16 cellular contexts compared by ENCODE assay signal in the genomic region with DNA sequence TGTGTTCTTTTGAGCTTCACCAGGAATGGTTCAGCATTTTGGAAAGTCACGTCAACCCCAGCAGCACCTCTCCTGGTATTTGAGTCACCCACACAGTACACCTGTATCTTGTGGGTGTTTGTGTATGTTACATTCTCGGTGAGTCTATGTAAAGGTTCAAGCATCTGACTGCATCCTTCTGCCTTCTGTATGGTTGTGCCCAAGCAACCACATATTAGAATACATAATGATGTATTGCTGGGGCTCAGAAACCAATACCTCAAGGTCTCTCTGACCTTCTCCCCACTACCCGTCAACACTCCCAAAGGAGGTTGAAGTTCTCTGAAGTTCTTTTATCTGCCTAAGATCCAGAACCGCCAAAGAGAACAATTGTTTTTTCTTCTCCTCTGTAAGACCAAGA. TPM values are rescaled to one million over a fixed set of nuclear protein-coding genes. Genes with fewer than 3 reads are reported as not detected.
A peak's percentile ranks its signal among the peaks of the same experiment; 100 is the strongest.
DNase-seq lines count a peak whose midpoint lies in the region; ATAC-seq, FAIRE-seq and TF ChIP-seq lines count a peak whose summit lies in the region.
"Had no signal": no experiment of that assay in that cellular context is flagged by ENCODE, and none has a peak within 500 bp of the region (broad histone marks: within the 10 kb centered on the region; RNA-seq: fewer than 3 reads in every experiment).

No MANE protein-coding gene starts in this region.

- no peaks in the 10 kb centered on the region for H3K27me3 ChIP-seq in thyroid gland

- no peak for DNase-seq in activated naive CD8-positive, alpha-beta T cell treated with anti-CD3 and anti-CD28 coated beads, Interleukin-2, amount 10 ng/mL, durations not matched to agents 7 days and 5 days
- DNase-seq in activated naive CD8-positive, alpha-beta T cell treated with anti-CD3 and anti-CD28 coated beads for 36 hours = no peak
- DNase-seq in HTR-8/SVneo (ENCODE audit: insufficient read length, low spot score) (no peak), urothelium cell line (ENCODE audit: low spot score) (no peak), thyroid gland (no peak), cerebellar nuclear complex (lab: John Stamatoyannopoulos, UW) (no peak)
- peak; percentile 32 for DNase-seq in activated CD8-positive, alpha-beta T cell treated with anti-CD3 and anti-CD28 coated beads, Interleukin-2, amount 10 ng/mL, durations not matched to agents 7 days and 5 days
- DNase-seq: Calu3, DMS 273 treated with DMSO at 0.1 percent for 48 hours had no signal

- H3K9me3 ChIP-seq in thyroid gland = no peaks in the 10 kb centered on the region

- H3K9me3 Mint-ChIP-seq in activated naive CD8-positive, alpha-beta T cell treated with anti-CD3 and anti-CD28 coated beads, Interleukin-2, amount 10 ng/mL, durations not matched to agents 7 days and 5 days = peaks cover 10% of the 10 kb centered on the region
- H3K9me3 Mint-ChIP-seq in activated naive CD8-positive, alpha-beta T cell treated with anti-CD3 and anti-CD28 coated beads for 36 hours = peaks cover 13% of the 10 kb centered on the region
- H3K9me3 Mint-ChIP-seq in activated CD8-positive, alpha-beta T cell treated with anti-CD3 and anti-CD28 coated beads, Interleukin-2, amount 10 ng/mL, durations not matched to agents 7 days and 5 days (ENCODE audit: insufficient read depth) = peaks cover 19% of the 10 kb centered on the region

- no peaks in the 10 kb centered on the region for H3K4me1 ChIP-seq in thyroid gland
- H3K4me1 ChIP-seq: A549, HAP-1 had no signal

- no peak overlapping the region for H3K27ac ChIP-seq in thyroid gland
- H3K27ac ChIP-seq: A549 had no signal

- H3K36me3 ChIP-seq in thyroid gland = no peaks in the 10 kb centered on the region
- H3K36me3 ChIP-seq: HAP-1 had no signal

- no peak overlapping the region for H3K4me3 Mint-ChIP-seq in activated naive CD8-positive, alpha-beta T cell treated with anti-CD3 and anti-CD28 coated beads, Interleukin-2, amount 10 ng/mL, durations not matched to agents 7 days and 5 days
- H3K4me3 Mint-ChIP-seq in activated naive CD8-positive, alpha-beta T cell treated with anti-CD3 and anti-CD28 coated beads for 36 hours = no peak overlapping the region
- no peak overlapping the region for H3K4me3 Mint-ChIP-seq in activated CD8-positive, alpha-beta T cell treated with anti-CD3 and anti-CD28 coated beads, Interleukin-2, amount 10 ng/mL, durations not matched to agents 7 days and 5 days
- H3K4me3 Mint-ChIP-seq: CD14-positive monocyte had no signal

- POLR2A ChIA-PET in activated naive CD8-positive, alpha-beta T cell treated with anti-CD3 and anti-CD28 coated beads, Interleukin-2, amount 10 ng/mL, durations not matched to agents 7 days and 5 days (lab: Charles Lee) = no interaction called here
- POLR2A ChIA-PET in activated CD8-positive, alpha-beta T cell treated with anti-CD3 and anti-CD28 coated beads, Interleukin-2, amount 10 ng/mL, durations not matched to agents 7 days and 5 days (lab: Charles Lee) = no interaction called here

- H3K36me3 Mint-ChIP-seq in activated naive CD8-positive, alpha-beta T cell treated with anti-CD3 and anti-CD28 coated beads, Interleukin-2, amount 10 ng/mL, durations not matched to agents 7 days and 5 days = peaks cover 8% of the 10 kb centered on the region
- H3K36me3 Mint-ChIP-seq in activated naive CD8-positive, alpha-beta T cell treated with anti-CD3 and anti-CD28 coated beads for 36 hours = peaks cover 8% of the 10 kb centered on the region
- H3K36me3 Mint-ChIP-seq in activated CD8-positive, alpha-beta T cell treated with anti-CD3 and anti-CD28 coated beads, Interleukin-2, amount 10 ng/mL, durations not matched to agents 7 days and 5 days (ENCODE audit: low read depth) = peaks cover 13% of the 10 kb centered on the region

- no peak for TF ChIP-seq POLR2A in thyroid gland (IDR thresholded peaks at IDR 0.05)

- no peaks in the 10 kb centered on the region for H3K27me3 Mint-ChIP-seq in activated naive CD8-positive, alpha-beta T cell treated with anti-CD3 and anti-CD28 coated beads, Interleukin-2, amount 10 ng/mL, durations not matched to agents 7 days and 5 days
- H3K27me3 Mint-ChIP-seq in activated naive CD8-positive, alpha-beta T cell treated with anti-CD3 and anti-CD28 coated beads for 36 hours = no peaks in the 10 kb centered on the region
- peaks cover 6% of the 10 kb centered on the region for H3K27me3 Mint-ChIP-seq in activated CD8-positive, alpha-beta T cell treated with anti-CD3 and anti-CD28 coated beads, Interleukin-2, amount 10 ng/mL, durations not matched to agents 7 days and 5 days (ENCODE audit: low read depth)

- TF ChIP-seq CTCF in thyroid gland (IDR thresholded peaks at IDR 0.05) = no peak

- WGBS in thyroid gland, 2 donors = 92 to 95% methylated on average over 4 of the region's 4 CpGs

- peak; percentile 97 for FAIRE-seq in HTR-8/SVneo (lab: Jason Lieb, UNC)
- peak; percentile 95 for FAIRE-seq in urothelium cell line (lab: Jason Lieb, UNC)
- FAIRE-seq: A549, GM12878, H1, K562 had no signal

- H3K27ac Mint-ChIP-seq in activated naive CD8-positive, alpha-beta T cell treated with anti-CD3 and anti-CD28 coated beads, Interleukin-2, amount 10 ng/mL, durations not matched to agents 7 days and 5 days = no peak overlapping the region
- H3K27ac Mint-ChIP-seq in activated naive CD8-positive, alpha-beta T cell treated with anti-CD3 and anti-CD28 coated beads for 36 hours = no peak overlapping the region
- peak overlapping the region; percentile 41 for H3K27ac Mint-ChIP-seq in activated CD8-positive, alpha-beta T cell treated with anti-CD3 and anti-CD28 coated beads, Interleukin-2, amount 10 ng/mL, durations not matched to agents 7 days and 5 days
- H3K27ac Mint-ChIP-seq: CD14-positive monocyte had no signal

- no peak overlapping the region for H3K4me3 ChIP-seq in thyroid gland (replicated peaks in 1 of 3)
- H3K4me3 ChIP-seq: A549, GM12878, HAP-1, K562 had no signal

- intact Hi-C loops in thyroid gland (cut with DNase I) = no loop called here

- peaks cover 13% of the 10 kb centered on the region for H3K4me1 Mint-ChIP-seq in activated naive CD8-positive, alpha-beta T cell treated with anti-CD3 and anti-CD28 coated beads, Interleukin-2, amount 10 ng/mL, durations not matched to agents 7 days and 5 days
- H3K4me1 Mint-ChIP-seq in activated naive CD8-positive, alpha-beta T cell treated with anti-CD3 and anti-CD28 coated beads for 36 hours = peaks cover 9% of the 10 kb centered on the region
- H3K4me1 Mint-ChIP-seq in activated CD8-positive, alpha-beta T cell treated with anti-CD3 and anti-CD28 coated beads, Interleukin-2, amount 10 ng/mL, durations not matched to agents 7 days and 5 days (ENCODE audit: low read depth) = peaks cover 21% of the 10 kb centered on the region

- ATAC-seq in activated naive CD8-positive, alpha-beta T cell treated with anti-CD3 and anti-CD28 coated beads, Interleukin-2, amount 10 ng/mL, durations not matched to agents 7 days and 5 days (ENCODE audit: low read depth) = peak; percentile 71
- peak; percentile 60 for ATAC-seq in activated CD8-positive, alpha-beta T cell treated with anti-CD3 and anti-CD28 coated beads, Interleukin-2, amount 10 ng/mL, durations not matched to agents 7 days and 5 days
- no peak for ATAC-seq in HG02623 (IDR thresholded peaks at IDR 0.05; ENCODE audit: unreplicated experiment)
- ATAC-seq: A549, GM12878, K562 had no signal

- CTCF ChIA-PET in activated CD8-positive, alpha-beta T cell treated with anti-CD3 and anti-CD28 coated beads, Interleukin-2, amount 10 ng/mL, durations not matched to agents 7 days and 5 days (lab: Charles Lee) = no interaction called here

RNA-seq across cellular contexts. Expression of gene TMEM229B, which starts 9.2 kb away (rescaled TPM):
- 10 to 100 TPM; 20.0 to 20.9 TPM for total RNA-seq in activated naive CD8-positive, alpha-beta T cell treated with anti-CD3 and anti-CD28 coated beads, Interleukin-2, amount 10 ng/mL, durations not matched to agents 7 days and 5 days
- 1 to 10 TPM; 3.1 to 3.5 TPM for total RNA-seq in activated naive CD8-positive, alpha-beta T cell treated with anti-CD3 and anti-CD28 coated beads for 36 hours
- 1 to 10 TPM; 9.9 to 10.0 TPM for total RNA-seq in activated CD8-positive, alpha-beta T cell treated with anti-CD3 and anti-CD28 coated beads, Interleukin-2, amount 10 ng/mL, durations not matched to agents 7 days and 5 days
- 10 to 100 TPM; 27.3 to 63.5 (median 35.0) TPM for total RNA-seq in thyroid gland
- total RNA-seq: K562 had no signal

RNA-seq across cellular contexts. Expression of gene PLEKHH1, which starts 35.4 kb away (rescaled TPM):
- total RNA-seq in activated naive CD8-positive, alpha-beta T cell treated with anti-CD3 and anti-CD28 coated beads, Interleukin-2, amount 10 ng/mL, durations not matched to agents 7 days and 5 days = 1 to 10 TPM in 1 of 2 experiments, under 1 TPM in 1; 0.68 to 1.0 TPM
- 1 to 10 TPM; 2.4 to 3.3 TPM for total RNA-seq in activated naive CD8-positive, alpha-beta T cell treated with anti-CD3 and anti-CD28 coated beads for 36 hours
- total RNA-seq in activated CD8-positive, alpha-beta T cell treated with anti-CD3 and anti-CD28 coated beads, Interleukin-2, amount 10 ng/mL, durations not matched to agents 7 days and 5 days = under 1 TPM; 0.42 to 0.99 TPM
- total RNA-seq in thyroid gland = 100 to 1,000 TPM; 225 to 336 (median 241) TPM

Comparison
In these comparisons a context has a peak if more than half of its experiments do, and no peak if none do; other contexts are left out.
1. RNA of gene PLEKHH1, which starts 35.4 kb away (total RNA-seq): 225 to 336 TPM in thyroid gland; 2.4 to 3.3 TPM in activated naive CD8-positive, alpha-beta T cell treated with anti-CD3 and anti-CD28 coated beads for 36 hours, 0.68 to 1.0 TPM in activated naive CD8-positive, alpha-beta T cell treated with anti-CD3 and anti-CD28 coated beads, Interleukin-2, amount 10 ng/mL, durations not matched to agents 7 days and 5 days and 0.42 to 0.99 TPM in activated CD8-positive, alpha-beta T cell treated with anti-CD3 and anti-CD28 coated beads, Interleukin-2, amount 10 ng/mL, durations not matched to agents 7 days and 5 days; every median in the first group is over 10 times any median in the second.